14 cellular contexts compared by ENCODE assay signal in the genomic region with DNA sequence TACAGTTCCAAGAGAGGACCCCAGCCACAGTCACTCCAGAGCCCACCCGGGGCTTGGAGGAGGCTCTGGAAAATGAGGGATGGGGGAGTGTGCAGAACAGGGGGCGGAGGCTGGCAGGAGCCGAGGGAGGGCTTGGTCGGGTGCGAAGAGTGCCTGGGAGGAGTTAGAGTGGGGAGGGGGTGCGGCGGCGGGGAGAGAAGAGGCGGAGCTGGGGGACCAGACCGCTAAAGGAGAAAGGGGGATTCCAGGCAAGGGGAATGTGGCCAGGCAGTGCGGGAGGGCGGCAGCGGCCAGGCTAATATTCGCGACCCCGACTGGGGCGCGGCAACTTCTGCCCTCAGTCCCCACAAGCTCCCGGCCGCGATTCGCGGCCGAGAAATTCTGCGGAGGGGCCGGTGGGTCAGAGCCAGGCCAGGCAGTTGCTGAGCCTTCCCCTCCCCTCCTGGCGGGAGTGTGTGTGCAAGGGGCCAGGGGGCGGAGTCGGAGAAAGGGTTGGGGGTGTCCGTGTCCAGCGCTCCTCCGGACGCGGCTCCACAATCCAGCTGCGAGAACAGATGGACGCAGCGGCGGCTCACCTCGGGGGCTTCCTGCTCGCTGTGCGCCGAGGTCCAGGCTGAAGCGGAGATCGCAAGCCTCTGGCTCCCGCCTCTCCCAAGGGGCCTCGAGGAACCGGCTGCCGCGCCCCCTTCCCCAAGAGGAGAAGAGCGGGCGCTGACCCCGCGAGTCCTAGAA. TPM values are rescaled to one million over a fixed set of nuclear protein-coding genes. Genes with fewer than 3 reads are reported as not detected.
DNase-seq lines count a peak whose midpoint lies in the region; ATAC-seq and TF ChIP-seq lines count a peak whose summit lies in the region.
"Had no signal": no experiment of that assay in that cellular context is flagged by ENCODE, and none has a peak within 500 bp of the region (broad histone marks: within the 10 kb centered on the region; RNA-seq: fewer than 3 reads in every experiment).

No MANE protein-coding gene starts in this region.

- intact Hi-C loops in stomach (cut with DNase I; ENCODE audit: low total_unique reads), result no loop called here

- H3K27ac ChIP-seq in RWPE2 (ENCODE audit: poor library complexity, severe bottlenecking), result no peak overlapping the region
- no peak overlapping the region for H3K27ac ChIP-seq in stomach
- H3K27ac ChIP-seq: esophagus squamous epithelium had no signal

- no peaks in the 10 kb centered on the region for H3K9me3 ChIP-seq in RWPE2 (ENCODE audit: severe bottlenecking)
- peaks cover 0 to 11% (median 2%) of the 10 kb centered on the region in 4 donors for H3K9me3 ChIP-seq in stomach
- H3K9me3 ChIP-seq: esophagus squamous epithelium had no signal

- no peaks in the 10 kb centered on the region for H3K36me3 ChIP-seq in RWPE2 (ENCODE audit: low read depth)
- H3K36me3 ChIP-seq in stomach, result no peaks in the 10 kb centered on the region
- H3K36me3 ChIP-seq: esophagus squamous epithelium had no signal

- H3K27ac Mint-ChIP-seq in activated CD8-positive, alpha-beta memory T cell treated with anti-CD3 and anti-CD28 coated beads, Interleukin-2, amount 10 ng/mL, durations not matched to agents 7 days and 5 days, result no peak overlapping the region

- DNase-seq in NCI-H345 (lab: John Stamatoyannopoulos, UW) (peak; percentile 40), NCI-H345 treated with DMSO at 0.1 percent for 48 hours (lab: John Stamatoyannopoulos, UW; ENCODE audit: unreplicated experiment) (no peak), RWPE2 (ENCODE audit: low spot score) (peak; percentile 52), iPS-NIHi11 (ENCODE audit: low spot score) (peak; percentile 68), stomach (no peak)
- no peak for DNase-seq in activated CD8-positive, alpha-beta memory T cell treated with anti-CD3 and anti-CD28 coated beads, Interleukin-2, amount 10 ng/mL, durations not matched to agents 7 days and 5 days
- DNase-seq: caudate nucleus; esophagus squamous epithelium; NCI-H1436 treated with DMSO at 0.1 percent for 48 hours; stimulated activated CD4-positive, alpha-beta T cell treated with anti-CD3 and anti-CD28 coated beads, Interleukin-1b, Interleukin-23, amount 100 ng/mL, for 48 hours; stimulated activated naive CD8-positive, alpha-beta T cell treated with anti-CD3 and anti-CD28 coated beads, Interleukin-15, Interleukin-2, amounts not matched to agents 100 U/mL and 50 U/mL, for 24 hours had no signal

- CTCF ChIA-PET in activated CD8-positive, alpha-beta memory T cell treated with anti-CD3 and anti-CD28 coated beads, Interleukin-2, amount 10 ng/mL, durations not matched to agents 7 days and 5 days (lab: Charles Lee), result no interaction called here

- H3K4me3 ChIP-seq in RWPE2 (ENCODE audit: severe bottlenecking) (no peak overlapping the region), stomach (peak overlapping the region in 3 of 4 donors; percentile 12 to 32 (median 12))

- H3K27me3 ChIP-seq in RWPE2 (ENCODE audit: insufficient read depth, poor library complexity, severe bottlenecking) (peaks cover 69% of the 10 kb centered on the region), stomach (peaks cover 46 to 98% (median 82%) of the 10 kb centered on the region in 3 donors)

- no peak for TF ChIP-seq EP300 in stomach (IDR thresholded peaks at IDR 0.05)

- TF ChIP-seq CTCF in RWPE2 (IDR thresholded peaks at IDR 0.05; ENCODE audit: poor library complexity, severe bottlenecking) (no peak), stomach (IDR thresholded peaks at IDR 0.05) (no peak)

- TF ChIP-seq POLR2A in stomach (IDR thresholded peaks at IDR 0.05), result no peak

- WGBS in stomach, 5 donors, result 2 to 5% (median 3%) methylated on average over 40 to 53 of the region's 53 CpGs

- ATAC-seq in RWPE2 (ENCODE audit: low read depth) (no peak), HG03139 (IDR thresholded peaks at IDR 0.05; ENCODE audit: unreplicated experiment) (no peak), HG03095 (IDR thresholded peaks at IDR 0.05; ENCODE audit: unreplicated experiment) (no peak)
- ATAC-seq in activated CD8-positive, alpha-beta memory T cell treated with anti-CD3 and anti-CD28 coated beads, Interleukin-2, amount 10 ng/mL, durations not matched to agents 7 days and 5 days, result no peak
- ATAC-seq: naive thymus-derived CD8-positive, alpha-beta T cell; stimulated activated naive CD8-positive, alpha-beta T cell treated with anti-CD3 and anti-CD28 coated beads, Interleukin-15, Interleukin-2, amounts not matched to agents 100 U/mL and 50 U/mL, for 24 hours had no signal

- peaks cover 5% of the 10 kb centered on the region for H3K9me3 Mint-ChIP-seq in activated CD8-positive, alpha-beta memory T cell treated with anti-CD3 and anti-CD28 coated beads, Interleukin-2, amount 10 ng/mL, durations not matched to agents 7 days and 5 days (ENCODE audit: low read depth)

- peaks cover 8% of the 10 kb centered on the region for H3K36me3 Mint-ChIP-seq in activated CD8-positive, alpha-beta memory T cell treated with anti-CD3 and anti-CD28 coated beads, Interleukin-2, amount 10 ng/mL, durations not matched to agents 7 days and 5 days

- H3K27me3 Mint-ChIP-seq in activated CD8-positive, alpha-beta memory T cell treated with anti-CD3 and anti-CD28 coated beads, Interleukin-2, amount 10 ng/mL, durations not matched to agents 7 days and 5 days, result peaks cover 72% of the 10 kb centered on the region

- H3K4me3 Mint-ChIP-seq in activated CD8-positive, alpha-beta memory T cell treated with anti-CD3 and anti-CD28 coated beads, Interleukin-2, amount 10 ng/mL, durations not matched to agents 7 days and 5 days, result no peak overlapping the region

- peaks cover 5% of the 10 kb centered on the region for H3K4me1 Mint-ChIP-seq in activated CD8-positive, alpha-beta memory T cell treated with anti-CD3 and anti-CD28 coated beads, Interleukin-2, amount 10 ng/mL, durations not matched to agents 7 days and 5 days

- H3K4me1 ChIP-seq in RWPE2 (ENCODE audit: insufficient read depth, poor library complexity, severe bottlenecking) (no peaks in the 10 kb centered on the region), stomach (peaks cover 13 to 62% (median 29%) of the 10 kb centered on the region in 4 donors)

RNA-seq across cellular contexts. Expression of gene SLC18A3, which starts 0.7 kb away (rescaled TPM):
- total RNA-seq in stomach, result under 1 TPM in 1 of 5 donors, not detected in 4; 0.73 TPM
- polyA plus RNA-seq in stomach, result under 1 TPM in 1 of 3 donors, not detected in 2; 0.20 TPM
- not detected for total RNA-seq in activated CD8-positive, alpha-beta memory T cell treated with anti-CD3 and anti-CD28 coated beads, Interleukin-2, amount 10 ng/mL, durations not matched to agents 7 days and 5 days
- total RNA-seq: esophagus squamous epithelium; naive thymus-derived CD8-positive, alpha-beta T cell had no signal
- polyA plus RNA-seq: naive thymus-derived CD8-positive, alpha-beta T cell had no signal

RNA-seq across cellular contexts. Expression of gene CHAT, which starts 4.4 kb away (rescaled TPM):
- total RNA-seq in stomach, result 1 to 10 TPM in 1 of 5 donors, not detected in 4; 8.7 TPM
- not detected for polyA plus RNA-seq in stomach
- total RNA-seq in activated CD8-positive, alpha-beta memory T cell treated with anti-CD3 and anti-CD28 coated beads, Interleukin-2, amount 10 ng/mL, durations not matched to agents 7 days and 5 days, result not detected
- total RNA-seq: esophagus squamous epithelium; naive thymus-derived CD8-positive, alpha-beta T cell had no signal
- polyA plus RNA-seq: naive thymus-derived CD8-positive, alpha-beta T cell had no signal

Comparison
In these comparisons a context has a peak if more than half of its experiments do, and no peak if none do; other contexts are left out.
1. DNase-seq: peak in NCI-H345 (single experiment), RWPE2 (single experiment) and iPS-NIHi11 (single experiment); none in NCI-H345 treated with DMSO at 0.1 percent for 48 hours (single experiment), stomach (single experiment) and activated CD8-positive, alpha-beta memory T cell treated with anti-CD3 and anti-CD28 coated beads, Interleukin-2, amount 10 ng/mL, durations not matched to agents 7 days and 5 days (single experiment).